ENCODE assay signal across 8 cellular contexts in genomic region chr17:2303278-2304188, GRCh38. TPM values are rescaled to one million over a fixed set of nuclear protein-coding genes. Genes with fewer than 3 reads are reported as not detected.
DNase-seq lines count a peak whose midpoint lies in the region; ATAC-seq and TF ChIP-seq lines count a peak whose summit lies in the region.

Gene SMG6 (minus strand): TSS chr17:2303785. CDS start chr17:2303720, 65 bp downstream.
Gene SRR (plus strand): TSS chr17:2303950. CDS start chr17:2315561, 11,611 bp downstream.

- peak; percentile 88 for DNase-seq in BE2C
- peak; percentile 92 for DNase-seq in NCI-H69 (lab: John Stamatoyannopoulos, UW)
- peak; percentile 93 for DNase-seq in activated CD4-positive, alpha-beta T cell treated with anti-CD3 and anti-CD28 coated beads, Interleukin-2, amount 50 U/mL, for 24 hours (ENCODE audit: low read depth in 1 of 2, low spot score in 1 of 2)
- peak; percentile 71 for DNase-seq in dedifferentiated amniotic fluid mesenchymal stem cell (ENCODE audit: extremely low spot score)
- peak; percentile 93 for DNase-seq in left lobe of liver (ENCODE audit: low spot score)
- peak; percentile 93 for DNase-seq in stimulated activated CD4-positive, alpha-beta T cell treated with anti-CD3 and anti-CD28 coated beads, Interleukin-2, amount 100 ng/mL, for 4 hours (ENCODE audit: low read depth)

- H3K4me3 ChIP-seq in BE2C (ENCODE audit: low read depth, low read length) = peak within 1 kb of the TSS; percentile 82

- H3K4me1 ChIP-seq in BE2C = no peaks in the 10 kb centered on the region

- H3K9me3 ChIP-seq in BE2C = no peaks in the 10 kb centered on the region

- peak; percentile 93 for TF ChIP-seq POLR2A in GM19099 (IDR thresholded peaks at IDR 0.05; ENCODE audit: extremely low read depth, insufficient read length, low read depth)

- peak; percentile 52 for ATAC-seq in HG03378 (IDR thresholded peaks at IDR 0.05; ENCODE audit: unreplicated experiment)
- ATAC-seq in left lobe of liver = peak; percentile 95

- TF ChIP-seq CTCF in BE2C (IDR thresholded peaks at IDR 0.05; ENCODE audit: low read depth, low read length) = no peak

- no peaks in the 10 kb centered on the region for H3K36me3 ChIP-seq in BE2C

- no peaks in the 10 kb centered on the region for H3K27me3 ChIP-seq in BE2C

RNA-seq across cellular contexts. Expression of gene SMG6, which starts in this region (rescaled TPM):
- polyA plus RNA-seq in BE2C (2012; ENCODE audit: insufficient read depth, insufficient read length, low read depth) = 13.7 TPM
- total RNA-seq in left lobe of liver = 10.3 TPM

RNA-seq across cellular contexts. Expression of gene SRR, which starts in this region (rescaled TPM):
- polyA plus RNA-seq in BE2C (2012; ENCODE audit: insufficient read depth, insufficient read length, low read depth) = 3.6 TPM
- total RNA-seq in left lobe of liver = 5.1 TPM

Comparison
In these comparisons a context has a peak if more than half of its experiments do, and no peak if none do; other contexts are left out.
1. Peak in every context shown above with its lines: DNase-seq, ATAC-seq and H3K4me3 ChIP-seq.